In the genomic region with DNA sequence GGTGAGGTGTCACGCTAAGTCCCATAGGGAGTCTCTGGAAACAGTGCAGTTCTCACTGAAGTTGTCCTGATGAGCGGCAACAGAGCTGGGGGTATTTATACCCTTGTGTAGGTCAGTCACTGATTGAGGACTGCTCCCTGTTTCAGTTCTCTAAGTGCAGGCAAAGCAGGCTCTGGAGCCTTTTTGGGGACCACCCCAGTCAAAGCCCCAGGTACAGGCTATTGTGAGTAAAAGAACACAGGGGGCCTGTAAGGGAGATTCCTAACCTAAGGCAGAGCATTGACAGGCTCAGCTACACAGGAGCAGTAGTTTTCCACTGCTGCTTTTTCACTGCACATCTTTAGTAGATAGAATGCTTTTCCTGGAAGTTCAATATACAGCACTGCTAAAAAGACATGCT, we compare ENCODE assay signal across 20 cellular contexts.
"Had no signal": no experiment of that assay in that cellular context is flagged by ENCODE, and none has a peak within 500 bp of the region (broad histone marks: within the 10 kb centered on the region; RNA-seq: fewer than 3 reads in every experiment).

No MANE protein-coding gene starts in this region.

- H3K9ac ChIP-seq: KMS-11 had no signal

- H3K36me3 Mint-ChIP-seq: IgD-negative memory B cell had no signal

- H3K9me3 Mint-ChIP-seq: IgD-negative memory B cell had no signal

- H3K4me3 ChIP-seq: K562 had no signal

- DNase-seq: NCI-H1092, NCI-H1105 treated with DMSO at 0.1 percent for 48 hours, NCI-H1417 treated with DMSO at 0.1 percent for 48 hours, NCI-H146, NCI-H1694 treated with DMSO at 0.1 percent for 48 hours, NCI-H1930, NCI-H2081, NCI-H2107, NCI-H2227 treated with DMSO at 0.1 percent for 48 hours, NCI-H69, NCI-H774, PC-3, SHP77 had no signal

- H3K4me2 ChIP-seq: KMS-11 had no signal

- H3K27ac ChIP-seq: KMS-11, RWPE1 had no signal

- H3K27me3 Mint-ChIP-seq: IgD-negative memory B cell had no signal

- ATAC-seq: HepG2, K562, Panc1, PC-3, SK-N-SH treated with all-trans-retinoic acid at 6 μM for 48 hours had no signal
